In the genomic region with DNA sequence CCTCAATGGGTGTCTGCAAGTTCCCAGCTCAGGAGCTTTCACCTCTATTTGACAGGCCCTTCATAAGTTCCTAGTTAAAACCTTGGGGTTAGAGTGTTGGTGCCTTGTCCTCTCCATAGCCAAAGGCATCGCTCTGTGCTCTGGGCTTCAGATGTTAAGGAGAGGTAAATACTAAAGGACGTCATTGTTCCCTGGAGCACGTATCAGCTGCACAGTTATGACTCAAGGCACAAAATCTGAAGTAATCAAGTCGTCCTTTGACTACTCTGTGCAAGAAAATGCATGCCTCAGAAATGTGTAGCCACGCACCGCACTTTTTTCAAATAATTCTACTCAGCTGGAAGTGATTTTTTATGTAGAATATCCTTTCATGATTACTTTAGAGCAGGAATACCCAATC, we compare ENCODE assay signal across 13 cellular contexts.
A peak's percentile ranks its signal among the peaks of the same experiment; 100 is the strongest.
DNase-seq lines count a peak whose midpoint lies in the region; ATAC-seq and TF ChIP-seq lines count a peak whose summit lies in the region.
"Had no signal": no experiment of that assay in that cellular context is flagged by ENCODE, and none has a peak within 500 bp of the region (broad histone marks: within the 10 kb centered on the region; RNA-seq: fewer than 3 reads in every experiment).

No MANE protein-coding gene starts in this region.

- no peak overlapping the region for H3K4ac ChIP-seq in neuronal stem cell (ENCODE audit: low read length)

- no peak overlapping the region for H2BK15ac ChIP-seq in neuronal stem cell (ENCODE audit: low read length)

- no peak overlapping the region for H3K23ac ChIP-seq in neuronal stem cell (ENCODE audit: low read depth, low read length, poor library complexity)

- H2BK5ac ChIP-seq in neuronal stem cell (ENCODE audit: low read length), result no peak overlapping the region

- no peaks in the 10 kb centered on the region for H3K36me3 ChIP-seq in neuronal stem cell (replicated peaks in 1 of 2; ENCODE audit: control insufficient read depth in 2 of 2, insufficient read depth in 2 of 2, low read length in 2 of 2)

- no CpG with 5 or more reads among the region's 6 CpGs for WGBS in neuronal stem cell (ENCODE audit: extremely low coverage in 2 of 2, insufficient read length in 2 of 2, insufficient replicate concordance in 1 of 2), 2 donors

- DNase-seq in HT1080 (ENCODE audit: low read depth) (peak; percentile 10), SK-MEL-5 (ENCODE audit: low read depth, low spot score) (peak; percentile 60), neuronal stem cell (ENCODE audit: low spot score) (no peak), foreskin fibroblast (no peak), cerebellar cortex (ENCODE audit: low spot score) (no peak)
- DNase-seq: C1 segment of cervical spinal cord; Caco-2; CD4-positive, alpha-beta memory T cell; DMS153; DND-41; H7; HCEC 1CT had no signal

- no peak overlapping the region for H3K18ac ChIP-seq in neuronal stem cell (ENCODE audit: low read length)

- no peak overlapping the region for H4K91ac ChIP-seq in neuronal stem cell (ENCODE audit: low read depth, low read length, poor library complexity)

- H3K4me2 ChIP-seq in neuronal stem cell (ENCODE audit: insufficient read depth, low read length, poor library complexity, severe bottlenecking), result no peak overlapping the region

- H2AFZ ChIP-seq in neuronal stem cell (ENCODE audit: low read length), result no peak overlapping the region

- no peaks in the 10 kb centered on the region for H3K79me1 ChIP-seq in neuronal stem cell (ENCODE audit: low read depth, low read length)

- peaks cover 0 to 12% of the 10 kb centered on the region in 2 donors for H3K9me3 ChIP-seq in neuronal stem cell (replicated peaks in 1 of 2; ENCODE audit: control insufficient read depth in 2 of 2, insufficient read depth in 1 of 2, low read depth in 1 of 2, low read length in 2 of 2)

- H3K14ac ChIP-seq in neuronal stem cell (ENCODE audit: low read length), result no peak overlapping the region

- ATAC-seq in HG02884 (IDR thresholded peaks at IDR 0.05; ENCODE audit: unreplicated experiment), result no peak

- H3K4me3 ChIP-seq in neuronal stem cell (ENCODE audit: low read length in 2 of 2), result no peak overlapping the region
- no peak overlapping the region for H3K4me3 ChIP-seq in foreskin fibroblast (ENCODE audit: low read depth in 1 of 2, low read length in 2 of 2)

- H3K27me3 ChIP-seq in neuronal stem cell (ENCODE audit: control insufficient read depth in 3 of 3, insufficient read depth in 3 of 3, low read depth in 1 of 3, low read length in 3 of 3), result no peaks in the 10 kb centered on the region

- H3K9ac ChIP-seq in neuronal stem cell (ENCODE audit: low read depth, low read length, poor library complexity), result no peak overlapping the region

- H3K4me1 ChIP-seq in neuronal stem cell (ENCODE audit: control insufficient read depth in 2 of 2, insufficient read depth in 1 of 2, low read depth in 1 of 2, low read length in 2 of 2), result peaks cover 8 to 14% of the 10 kb centered on the region in 2 donors
- H3K4me1 ChIP-seq: Caco-2 had no signal

- H2BK120ac ChIP-seq in neuronal stem cell (ENCODE audit: low read depth, low read length), result no peak overlapping the region

- no peak for TF ChIP-seq CTCF in foreskin fibroblast (IDR thresholded peaks at IDR 0.05; ENCODE audit: low read depth, low read length)

- in situ Hi-C loops in SK-MEL-5 (cut with HindIII; ENCODE audit: low pct_unique_long_range_greater_than_20kb, low sequenced_read_pairs), result no loop called here

- H3K27ac ChIP-seq in neuronal stem cell (replicated peaks; ENCODE audit: low read length), result no peak overlapping the region

- no peak overlapping the region for H4K8ac ChIP-seq in neuronal stem cell (ENCODE audit: low read depth, low read length)

- H2AK5ac ChIP-seq in neuronal stem cell (ENCODE audit: low read depth, low read length), result peak overlapping the region; percentile 13

- no peak overlapping the region for H2BK12ac ChIP-seq in neuronal stem cell (ENCODE audit: low read length)

Comparison
In these comparisons a context has a peak if more than half of its experiments do, and no peak if none do; other contexts are left out.
1. DNase-seq: peak in HT1080 (single experiment) and SK-MEL-5 (single experiment); none in neuronal stem cell (single experiment), foreskin fibroblast (0 of 2) and cerebellar cortex (single experiment).